Comparison of ENCODE assay signal across 8 cellular contexts in genomic region chr11:106021967-106022794, GRCh38. TPM values are rescaled to one million over a fixed set of nuclear protein-coding genes. Genes with fewer than 3 reads are reported as not detected.
DNase-seq lines count a peak whose midpoint lies in the region; FAIRE-seq and TF ChIP-seq lines count a peak whose summit lies in the region.

Gene MSANTD4, minus strand, starts transcription at chr11:106022240. Its CDS starts 11,323 bp downstream, at chr11:106010917.

- peak within 1 kb of the TSS; percentile 62 for H3K4me2 ChIP-seq in neuronal stem cell (ENCODE audit: insufficient read depth, low read length, poor library complexity, severe bottlenecking)

- no peaks in the 10 kb centered on the region for H3K27me3 ChIP-seq in neuronal stem cell (ENCODE audit: control insufficient read depth in 3 of 3, insufficient read depth in 3 of 3, low read depth in 1 of 3, low read length in 3 of 3)

- no peak within 1 kb of the TSS for H2BK120ac ChIP-seq in neuronal stem cell (ENCODE audit: low read depth, low read length)

- H3K4me3 Mint-ChIP-seq in activated naive CD4-positive, alpha-beta T cell treated with anti-CD3 and anti-CD28 coated beads for 36 hours, result peak within 1 kb of the TSS; percentile 93

- peaks cover 40% of the 10 kb centered on the region for H3K4me1 Mint-ChIP-seq in activated naive CD4-positive, alpha-beta T cell treated with anti-CD3 and anti-CD28 coated beads for 36 hours (ENCODE audit: low read depth)

- peak; percentile 100 for DNase-seq in MV-4-11 (lab: John Stamatoyannopoulos, UW)
- peak; percentile 97 for DNase-seq in SK-N-DZ (ENCODE audit: low spot score)
- DNase-seq in activated naive CD4-positive, alpha-beta T cell treated with anti-CD3 and anti-CD28 coated beads for 36 hours, result peak; percentile 99
- peak; percentile 85 to 91 for DNase-seq in frontal cortex (ENCODE audit: low spot score in 2 of 2)
- peak; percentile 96 for DNase-seq in neuronal stem cell (ENCODE audit: low spot score)

- no peak within 1 kb of the TSS for H4K91ac ChIP-seq in neuronal stem cell (ENCODE audit: low read depth, low read length, poor library complexity)

- FAIRE-seq in G401.6 (lab: Jason Lieb, UNC) (peak; percentile 98), frontal cortex (lab: Jason Lieb, UNC) (peak; percentile 96)

- intact Hi-C loops in activated naive CD4-positive, alpha-beta T cell treated with anti-CD3 and anti-CD28 coated beads for 36 hours (cut with micrococcal nuclease), result loop anchor here (1.0 to 5.0 kb wide), 7 partner anchors 41 to 1435 kb away; partner anchors contain the start of genes AASDHPPT, CWF19L2 and KBTBD3

- H2AK5ac ChIP-seq in neuronal stem cell (ENCODE audit: low read depth, low read length), result peak within 1 kb of the TSS; percentile 37

- H3K9me3 ChIP-seq in HEK293 (ENCODE audit: control insufficient read depth, insufficient read depth, low read depth, low read length), result no peaks in the 10 kb centered on the region
- H3K9me3 ChIP-seq in neuronal stem cell (replicated peaks in 1 of 2; ENCODE audit: control insufficient read depth in 2 of 2, insufficient read depth in 1 of 2, low read depth in 1 of 2, low read length in 2 of 2), result no peaks in the 10 kb centered on the region

- H3K4me3 ChIP-seq in HEK293 (ENCODE audit: low read depth, low read length) (peak within 1 kb of the TSS; percentile 94), neuronal stem cell (ENCODE audit: low read length in 2 of 2) (peak within 1 kb of the TSS; percentile 98 to 99)

- peak within 1 kb of the TSS; percentile 98 for H3K18ac ChIP-seq in neuronal stem cell (ENCODE audit: low read length)

- H4K8ac ChIP-seq in neuronal stem cell (ENCODE audit: low read depth, low read length), result no peak within 1 kb of the TSS

- peak within 1 kb of the TSS; percentile 78 for H2BK15ac ChIP-seq in neuronal stem cell (ENCODE audit: low read length)

- peaks cover 0 to 8% of the 10 kb centered on the region in 2 experiments; a peak in 1 of 3 replicates for H3K36me3 ChIP-seq in HEK293 (ENCODE audit: control insufficient read depth in 2 of 2, insufficient read depth in 1 of 2, low read length in 2 of 2)
- peaks cover 0 to 14% of the 10 kb centered on the region in 2 donors for H3K36me3 ChIP-seq in neuronal stem cell (replicated peaks in 1 of 2; ENCODE audit: control insufficient read depth in 2 of 2, insufficient read depth in 2 of 2, low read length in 2 of 2)

- CTCF ChIA-PET in HEK293 (lab: Yijun Ruan, JAX), result interaction anchor here (0.6 kb wide), 1 partner anchor 27 kb away, joined by 3 read pairs; no protein-coding TSS in a partner anchor
- CTCF ChIA-PET in activated naive CD4-positive, alpha-beta T cell treated with anti-CD3 and anti-CD28 coated beads for 36 hours (lab: Charles Lee), result no interaction called here

- H3K27ac ChIP-seq in HEK293 (ENCODE audit: extremely low read depth, low read depth, low read length), result peak within 1 kb of the TSS; percentile 39; the same call in 1 of the 2 replicates
- no peak within 1 kb of the TSS for H3K27ac ChIP-seq in neuronal stem cell (replicated peaks; ENCODE audit: low read length)

- WGBS in neuronal stem cell (ENCODE audit: extremely low coverage in 2 of 2, insufficient read length in 2 of 2, insufficient replicate concordance in 1 of 2), 2 donors, result no CpG with 5 or more reads among the region's 48 CpGs

- no peak within 1 kb of the TSS for H3K4ac ChIP-seq in neuronal stem cell (ENCODE audit: low read length)

- H2BK12ac ChIP-seq in neuronal stem cell (ENCODE audit: low read length), result peak within 1 kb of the TSS; percentile 84

- peak within 1 kb of the TSS; percentile 97 for H3K9ac ChIP-seq in neuronal stem cell (ENCODE audit: low read depth, low read length, poor library complexity)

- H3K27me3 Mint-ChIP-seq in activated naive CD4-positive, alpha-beta T cell treated with anti-CD3 and anti-CD28 coated beads for 36 hours (ENCODE audit: low read depth), result peaks cover 3% of the 10 kb centered on the region

- H3K4me1 ChIP-seq in HEK293 (ENCODE audit: control insufficient read depth, insufficient read depth, low read length), result 0 out of 2 replicates have a peak, but pooled peaks cover 3% of the 10 kb centered on the region
- peaks cover 5 to 6% of the 10 kb centered on the region in 2 donors for H3K4me1 ChIP-seq in neuronal stem cell (ENCODE audit: control insufficient read depth in 2 of 2, insufficient read depth in 1 of 2, low read depth in 1 of 2, low read length in 2 of 2)

- H3K14ac ChIP-seq in neuronal stem cell (ENCODE audit: low read length), result peak within 1 kb of the TSS; percentile 94

- peak within 1 kb of the TSS; percentile 99 for H2AFZ ChIP-seq in neuronal stem cell (ENCODE audit: low read length)

- POLR2A ChIA-PET in HEK293 (lab: Yijun Ruan, JAX), result interaction anchor here (0.6 to 0.8 kb wide), 2 partner anchors 23 to 55 kb away, joined by 3 read pairs; partner anchors contain the start of genes AASDHPPT and KBTBD3

- peak within 1 kb of the TSS; percentile 85 for H3K27ac Mint-ChIP-seq in activated naive CD4-positive, alpha-beta T cell treated with anti-CD3 and anti-CD28 coated beads for 36 hours

- H2BK5ac ChIP-seq in neuronal stem cell (ENCODE audit: low read length), result peak within 1 kb of the TSS; percentile 87

- peaks cover 3% of the 10 kb centered on the region for H3K9me3 Mint-ChIP-seq in activated naive CD4-positive, alpha-beta T cell treated with anti-CD3 and anti-CD28 coated beads for 36 hours

- TF ChIP-seq CTCF in HEK293 (tag by site-specific recombination; IDR thresholded peaks at IDR 0.05) (no peak; the same call in 1 of the 2 replicates), subcutaneous adipose tissue (IDR thresholded peaks at IDR 0.05; ENCODE audit: low read depth) (no peak)

- H3K23ac ChIP-seq in neuronal stem cell (ENCODE audit: low read depth, low read length, poor library complexity), result peak within 1 kb of the TSS; percentile 91

- H3K79me1 ChIP-seq in neuronal stem cell (ENCODE audit: low read depth, low read length), result peaks cover 3% of the 10 kb centered on the region

- peaks cover 8% of the 10 kb centered on the region for H3K36me3 Mint-ChIP-seq in activated naive CD4-positive, alpha-beta T cell treated with anti-CD3 and anti-CD28 coated beads for 36 hours (ENCODE audit: low read depth)

TF ChIP-seq in HEK293, 187 proteins besides CTCF, POLR2A, EP300 and RAD21 (continues in another document):
- TF ChIP-seq KLF8 (tag by site-specific recombination; IDR thresholded peaks at IDR 0.05) (no peak; the same call in 1 of the 2 replicates), ZNF830 (tag by site-specific recombination; IDR thresholded peaks at IDR 0.05; ENCODE audit: low read depth) (no peak), GLIS1 (tag by site-specific recombination; IDR thresholded peaks at IDR 0.05) (peak; percentile 72), GLI2 (tag by site-specific recombination; IDR thresholded peaks at IDR 0.05; ENCODE audit: borderline replicate concordance, low read depth) (no peak), ZNF404 (tag by site-specific recombination; IDR thresholded peaks at IDR 0.05) (no peak), TSHZ1 (tag by site-specific recombination; IDR thresholded peaks at IDR 0.05; ENCODE audit: borderline replicate concordance) (peak; percentile 54; the same call in 1 of the 2 replicates), SCRT1 (tag by site-specific recombination; IDR thresholded peaks at IDR 0.05; ENCODE audit: borderline replicate concordance) (0 out of 2 replicates have a peak, but pooled peaks have one; percentile 9), ZNF391 (tag by site-specific recombination; IDR thresholded peaks at IDR 0.05; ENCODE audit: borderline replicate concordance, low read depth) (no peak), KLF7 (tag by site-specific recombination; IDR thresholded peaks at IDR 0.05; ENCODE audit: borderline replicate concordance) (no peak), HOXD13 (CRISPR knock-in tag; IDR thresholded peaks at IDR 0.05; ENCODE audit: borderline replicate concordance) (no peak), ZBTB20 (tag by site-specific recombination; IDR thresholded peaks at IDR 0.05) (no peak), SALL2 (tag by site-specific recombination; IDR thresholded peaks at IDR 0.05; ENCODE audit: borderline replicate concordance) (no peak), ZNF140 (tag by site-specific recombination; IDR thresholded peaks at IDR 0.05) (no peak), ZNF132 (tag by site-specific recombination; IDR thresholded peaks at IDR 0.05; ENCODE audit: borderline replicate concordance) (no peak), HOXC10 (CRISPR knock-in tag; IDR thresholded peaks at IDR 0.05) (no peak), ZNF211 (tag by site-specific recombination; IDR thresholded peaks at IDR 0.05; ENCODE audit: low read depth) (no peak), ZNF561 (tag by site-specific recombination; IDR thresholded peaks at IDR 0.05; ENCODE audit: borderline replicate concordance) (peak; percentile 17; the same call in 1 of the 2 replicates)

RNA-seq across cellular contexts. Expression of gene MSANTD4, which starts in this region (rescaled TPM):
- polyA plus RNA-seq in SK-N-DZ (2014; cell fraction: cytosol; rRNA removed), result 23.5 and 23.6 TPM in 2 replicates
- 7.8 and 14.4 TPM in 2 replicates for polyA plus RNA-seq in SK-N-DZ (2014; cell fraction: nucleus; rRNA removed)
- 10 to 100 TPM; 11.5 to 12.0 TPM for total RNA-seq in activated naive CD4-positive, alpha-beta T cell treated with anti-CD3 and anti-CD28 coated beads for 36 hours
- total RNA-seq in frontal cortex (58.7 TPM), subcutaneous adipose tissue (10 to 100 TPM; 23.1 to 30.9 (median 25.8) TPM)
- polyA plus RNA-seq in neuronal stem cell (2013, experiment 1 of 2), result 20.8 TPM
- 22.5 TPM for polyA plus RNA-seq in neuronal stem cell (2013, experiment 2 of 2)
